ENCODE assay signal across 2 cellular contexts in genomic region chrX:102246893-102247292, GRCh38. TPM values are rescaled to one million over a fixed set of nuclear protein-coding genes. Genes with fewer than 3 reads are reported as not detected.
"Had no signal": no experiment of that assay in that cellular context is flagged by ENCODE, and none has a peak within 500 bp of the region (broad histone marks: within the 10 kb centered on the region; RNA-seq: fewer than 3 reads in every experiment).

Gene NXF2 (plus strand): TSS chrX:102247167. CDS start chrX:102307079, 59,912 bp downstream.

RNA-seq across cellular contexts. Expression of gene NXF2, which starts in this region (rescaled TPM):
- total RNA-seq: G401, GM12878 had no signal
- polyA plus RNA-seq: GM12878 had no signal
